1 cellular context compared by ENCODE assay signal in the genomic region with DNA sequence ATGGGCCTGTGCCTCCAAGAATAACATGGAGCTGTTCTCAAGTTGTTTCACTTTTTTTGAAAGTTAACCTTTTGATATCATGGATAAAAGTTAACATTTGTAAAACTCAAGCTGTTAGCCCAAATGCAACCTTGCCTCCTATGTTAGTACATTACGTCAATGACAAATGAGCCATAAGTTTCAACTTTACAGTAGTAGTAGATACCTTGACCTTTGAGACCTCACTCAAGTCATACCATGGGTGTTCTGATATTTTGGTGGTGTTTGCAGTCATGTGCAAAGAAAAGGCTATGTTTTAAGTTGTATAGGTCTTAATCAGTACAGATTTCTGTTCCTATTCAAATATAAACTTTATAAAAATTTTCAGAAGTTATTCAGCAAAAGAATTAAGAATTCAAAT.
TF ChIP-seq lines count a peak whose summit lies in the region.

No MANE protein-coding gene starts in this region.

TF ChIP-seq in HepG2, 621 proteins besides CTCF, POLR2A, EP300 and RAD21 (continued from another document):
- TF ChIP-seq, protein P1, sequence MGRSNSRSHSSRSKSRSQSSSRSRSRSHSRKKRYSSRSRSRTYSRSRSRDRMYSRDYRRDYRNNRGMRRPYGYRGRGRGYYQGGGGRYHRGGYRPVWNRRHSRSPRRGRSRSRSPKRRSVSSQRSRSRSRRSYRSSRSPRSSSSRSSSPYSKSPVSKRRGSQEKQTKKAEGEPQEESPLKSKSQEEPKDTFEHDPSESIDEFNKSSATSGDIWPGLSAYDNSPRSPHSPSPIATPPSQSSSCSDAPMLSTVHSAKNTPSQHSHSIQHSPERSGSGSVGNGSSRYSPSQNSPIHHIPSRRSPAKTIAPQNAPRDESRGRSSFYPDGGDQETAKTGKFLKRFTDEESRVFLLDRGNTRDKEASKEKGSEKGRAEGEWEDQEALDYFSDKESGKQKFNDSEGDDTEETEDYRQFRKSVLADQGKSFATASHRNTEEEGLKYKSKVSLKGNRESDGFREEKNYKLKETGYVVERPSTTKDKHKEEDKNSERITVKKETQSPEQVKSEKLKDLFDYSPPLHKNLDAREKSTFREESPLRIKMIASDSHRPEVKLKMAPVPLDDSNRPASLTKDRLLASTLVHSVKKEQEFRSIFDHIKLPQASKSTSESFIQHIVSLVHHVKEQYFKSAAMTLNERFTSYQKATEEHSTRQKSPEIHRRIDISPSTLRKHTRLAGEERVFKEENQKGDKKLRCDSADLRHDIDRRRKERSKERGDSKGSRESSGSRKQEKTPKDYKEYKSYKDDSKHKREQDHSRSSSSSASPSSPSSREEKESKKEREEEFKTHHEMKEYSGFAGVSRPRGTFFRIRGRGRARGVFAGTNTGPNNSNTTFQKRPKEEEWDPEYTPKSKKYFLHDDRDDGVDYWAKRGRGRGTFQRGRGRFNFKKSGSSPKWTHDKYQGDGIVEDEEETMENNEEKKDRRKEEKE (IDR thresholded peaks at IDR 0.05), result no peak
- no peak for TF ChIP-seq POLR2AphosphoS2 (IDR thresholded peaks at IDR 0.05; ENCODE audit: low read depth, low read length)
- no peak for TF ChIP-seq AKAP8 (CRISPR knock-in tag; IDR thresholded peaks at IDR 0.05)
- TF ChIP-seq ZKSCAN5 (CRISPR knock-in tag; IDR thresholded peaks at IDR 0.05), result no peak
- TF ChIP-seq TARDBP (CRISPR knock-in tag; IDR thresholded peaks at IDR 0.05), result no peak
- TF ChIP-seq, protein P2, sequence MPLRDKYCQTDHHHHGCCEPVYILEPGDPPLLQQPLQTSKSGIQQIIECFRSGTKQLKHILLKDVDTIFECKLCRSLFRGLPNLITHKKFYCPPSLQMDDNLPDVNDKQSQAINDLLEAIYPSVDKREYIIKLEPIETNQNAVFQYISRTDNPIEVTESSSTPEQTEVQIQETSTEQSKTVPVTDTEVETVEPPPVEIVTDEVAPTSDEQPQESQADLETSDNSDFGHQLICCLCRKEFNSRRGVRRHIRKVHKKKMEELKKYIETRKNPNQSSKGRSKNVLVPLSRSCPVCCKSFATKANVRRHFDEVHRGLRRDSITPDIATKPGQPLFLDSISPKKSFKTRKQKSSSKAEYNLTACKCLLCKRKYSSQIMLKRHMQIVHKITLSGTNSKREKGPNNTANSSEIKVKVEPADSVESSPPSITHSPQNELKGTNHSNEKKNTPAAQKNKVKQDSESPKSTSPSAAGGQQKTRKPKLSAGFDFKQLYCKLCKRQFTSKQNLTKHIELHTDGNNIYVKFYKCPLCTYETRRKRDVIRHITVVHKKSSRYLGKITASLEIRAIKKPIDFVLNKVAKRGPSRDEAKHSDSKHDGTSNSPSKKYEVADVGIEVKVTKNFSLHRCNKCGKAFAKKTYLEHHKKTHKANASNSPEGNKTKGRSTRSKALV (CRISPR knock-in tag; IDR thresholded peaks at IDR 0.05), result no peak
- TF ChIP-seq SNRNP70 (IDR thresholded peaks at IDR 0.05; ENCODE audit: low read depth, low read length), result no peak
- TF ChIP-seq, protein P3, sequence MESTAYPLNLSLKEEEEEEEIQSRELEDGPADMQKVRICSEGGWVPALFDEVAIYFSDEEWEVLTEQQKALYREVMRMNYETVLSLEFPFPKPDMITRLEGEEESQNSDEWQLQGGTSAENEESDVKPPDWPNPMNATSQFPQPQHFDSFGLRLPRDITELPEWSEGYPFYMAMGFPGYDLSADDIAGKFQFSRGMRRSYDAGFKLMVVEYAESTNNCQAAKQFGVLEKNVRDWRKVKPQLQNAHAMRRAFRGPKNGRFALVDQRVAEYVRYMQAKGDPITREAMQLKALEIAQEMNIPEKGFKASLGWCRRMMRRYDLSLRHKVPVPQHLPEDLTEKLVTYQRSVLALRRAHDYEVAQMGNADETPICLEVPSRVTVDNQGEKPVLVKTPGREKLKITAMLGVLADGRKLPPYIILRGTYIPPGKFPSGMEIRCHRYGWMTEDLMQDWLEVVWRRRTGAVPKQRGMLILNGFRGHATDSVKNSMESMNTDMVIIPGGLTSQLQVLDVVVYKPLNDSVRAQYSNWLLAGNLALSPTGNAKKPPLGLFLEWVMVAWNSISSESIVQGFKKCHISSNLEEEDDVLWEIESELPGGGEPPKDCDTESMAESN (CRISPR knock-in tag; conservative IDR thresholded peaks at IDR 0.05), result no peak
- TF ChIP-seq FOXK1 (CRISPR knock-in tag; IDR thresholded peaks at IDR 0.05; ENCODE audit: borderline replicate concordance, low read depth), result no peak
- TF ChIP-seq ZNF382 (CRISPR knock-in tag; IDR thresholded peaks at IDR 0.05; ENCODE audit: borderline replicate concordance), result no peak
- TF ChIP-seq, protein P4, sequence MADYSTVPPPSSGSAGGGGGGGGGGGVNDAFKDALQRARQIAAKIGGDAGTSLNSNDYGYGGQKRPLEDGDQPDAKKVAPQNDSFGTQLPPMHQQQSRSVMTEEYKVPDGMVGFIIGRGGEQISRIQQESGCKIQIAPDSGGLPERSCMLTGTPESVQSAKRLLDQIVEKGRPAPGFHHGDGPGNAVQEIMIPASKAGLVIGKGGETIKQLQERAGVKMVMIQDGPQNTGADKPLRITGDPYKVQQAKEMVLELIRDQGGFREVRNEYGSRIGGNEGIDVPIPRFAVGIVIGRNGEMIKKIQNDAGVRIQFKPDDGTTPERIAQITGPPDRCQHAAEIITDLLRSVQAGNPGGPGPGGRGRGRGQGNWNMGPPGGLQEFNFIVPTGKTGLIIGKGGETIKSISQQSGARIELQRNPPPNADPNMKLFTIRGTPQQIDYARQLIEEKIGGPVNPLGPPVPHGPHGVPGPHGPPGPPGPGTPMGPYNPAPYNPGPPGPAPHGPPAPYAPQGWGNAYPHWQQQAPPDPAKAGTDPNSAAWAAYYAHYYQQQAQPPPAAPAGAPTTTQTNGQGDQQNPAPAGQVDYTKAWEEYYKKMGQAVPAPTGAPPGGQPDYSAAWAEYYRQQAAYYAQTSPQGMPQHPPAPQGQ (CRISPR knock-in tag; IDR thresholded peaks at IDR 0.05; ENCODE audit: borderline replicate concordance), result no peak
- no peak for TF ChIP-seq PHF21A (CRISPR knock-in tag; IDR thresholded peaks at IDR 0.05)
- TF ChIP-seq, protein P5, sequence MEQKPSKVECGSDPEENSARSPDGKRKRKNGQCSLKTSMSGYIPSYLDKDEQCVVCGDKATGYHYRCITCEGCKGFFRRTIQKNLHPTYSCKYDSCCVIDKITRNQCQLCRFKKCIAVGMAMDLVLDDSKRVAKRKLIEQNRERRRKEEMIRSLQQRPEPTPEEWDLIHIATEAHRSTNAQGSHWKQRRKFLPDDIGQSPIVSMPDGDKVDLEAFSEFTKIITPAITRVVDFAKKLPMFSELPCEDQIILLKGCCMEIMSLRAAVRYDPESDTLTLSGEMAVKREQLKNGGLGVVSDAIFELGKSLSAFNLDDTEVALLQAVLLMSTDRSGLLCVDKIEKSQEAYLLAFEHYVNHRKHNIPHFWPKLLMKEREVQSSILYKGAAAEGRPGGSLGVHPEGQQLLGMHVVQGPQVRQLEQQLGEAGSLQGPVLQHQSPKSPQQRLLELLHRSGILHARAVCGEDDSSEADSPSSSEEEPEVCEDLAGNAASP (CRISPR knock-in tag; IDR thresholded peaks at IDR 0.05; ENCODE audit: borderline replicate concordance), result no peak
- TF ChIP-seq, protein P6, sequence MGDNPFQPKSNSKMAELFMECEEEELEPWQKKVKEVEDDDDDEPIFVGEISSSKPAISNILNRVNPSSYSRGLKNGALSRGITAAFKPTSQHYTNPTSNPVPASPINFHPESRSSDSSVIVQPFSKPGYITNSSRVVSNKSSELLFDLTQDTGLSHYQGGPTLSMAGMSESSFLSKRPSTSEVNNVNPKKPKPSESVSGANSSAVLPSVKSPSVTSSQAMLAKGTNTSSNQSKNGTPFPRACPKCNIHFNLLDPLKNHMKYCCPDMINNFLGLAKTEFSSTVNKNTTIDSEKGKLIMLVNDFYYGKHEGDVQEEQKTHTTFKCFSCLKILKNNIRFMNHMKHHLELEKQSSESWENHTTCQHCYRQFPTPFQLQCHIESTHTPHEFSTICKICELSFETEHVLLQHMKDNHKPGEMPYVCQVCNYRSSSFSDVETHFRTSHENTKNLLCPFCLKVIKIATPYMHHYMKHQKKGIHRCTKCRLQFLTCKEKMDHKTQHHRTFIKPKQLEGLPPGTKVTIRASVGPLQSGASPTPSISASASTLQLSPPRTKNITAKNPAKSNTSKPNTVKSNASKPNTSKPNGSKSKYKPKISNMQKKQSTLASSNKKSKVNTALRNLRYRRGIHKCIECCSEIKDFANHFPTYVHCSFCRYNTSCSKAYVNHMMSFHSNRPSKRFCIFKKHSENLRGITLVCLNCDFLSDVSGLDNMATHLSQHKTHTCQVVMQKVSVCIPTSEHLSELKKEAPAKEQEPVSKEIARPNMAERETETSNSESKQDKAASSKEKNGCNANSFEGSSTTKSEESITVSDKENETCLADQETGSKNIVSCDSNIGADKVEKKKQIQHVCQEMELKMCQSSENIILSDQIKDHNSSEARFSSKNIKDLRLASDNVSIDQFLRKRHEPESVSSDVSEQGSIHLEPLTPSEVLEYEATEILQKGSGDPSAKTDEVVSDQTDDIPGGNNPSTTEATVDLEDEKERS (CRISPR knock-in tag; IDR thresholded peaks at IDR 0.05), result no peak
- no peak for TF ChIP-seq KDM4B (CRISPR knock-in tag; IDR thresholded peaks at IDR 0.05)
- TF ChIP-seq POGZ (CRISPR knock-in tag; IDR thresholded peaks at IDR 0.05), result 0 out of 2 replicates have a peak, but pooled peaks have one; percentile 41
- TF ChIP-seq KAT7 (CRISPR knock-in tag; IDR thresholded peaks at IDR 0.05; ENCODE audit: borderline replicate concordance), result no peak
- TF ChIP-seq, protein P7, sequence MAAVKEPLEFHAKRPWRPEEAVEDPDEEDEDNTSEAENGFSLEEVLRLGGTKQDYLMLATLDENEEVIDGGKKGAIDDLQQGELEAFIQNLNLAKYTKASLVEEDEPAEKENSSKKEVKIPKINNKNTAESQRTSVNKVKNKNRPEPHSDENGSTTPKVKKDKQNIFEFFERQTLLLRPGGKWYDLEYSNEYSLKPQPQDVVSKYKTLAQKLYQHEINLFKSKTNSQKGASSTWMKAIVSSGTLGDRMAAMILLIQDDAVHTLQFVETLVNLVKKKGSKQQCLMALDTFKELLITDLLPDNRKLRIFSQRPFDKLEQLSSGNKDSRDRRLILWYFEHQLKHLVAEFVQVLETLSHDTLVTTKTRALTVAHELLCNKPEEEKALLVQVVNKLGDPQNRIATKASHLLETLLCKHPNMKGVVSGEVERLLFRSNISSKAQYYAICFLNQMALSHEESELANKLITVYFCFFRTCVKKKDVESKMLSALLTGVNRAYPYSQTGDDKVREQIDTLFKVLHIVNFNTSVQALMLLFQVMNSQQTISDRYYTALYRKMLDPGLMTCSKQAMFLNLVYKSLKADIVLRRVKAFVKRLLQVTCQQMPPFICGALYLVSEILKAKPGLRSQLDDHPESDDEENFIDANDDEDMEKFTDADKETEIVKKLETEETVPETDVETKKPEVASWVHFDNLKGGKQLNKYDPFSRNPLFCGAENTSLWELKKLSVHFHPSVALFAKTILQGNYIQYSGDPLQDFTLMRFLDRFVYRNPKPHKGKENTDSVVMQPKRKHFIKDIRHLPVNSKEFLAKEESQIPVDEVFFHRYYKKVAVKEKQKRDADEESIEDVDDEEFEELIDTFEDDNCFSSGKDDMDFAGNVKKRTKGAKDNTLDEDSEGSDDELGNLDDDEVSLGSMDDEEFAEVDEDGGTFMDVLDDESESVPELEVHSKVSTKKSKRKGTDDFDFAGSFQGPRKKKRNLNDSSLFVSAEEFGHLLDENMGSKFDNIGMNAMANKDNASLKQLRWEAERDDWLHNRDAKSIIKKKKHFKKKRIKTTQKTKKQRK (IDR thresholded peaks at IDR 0.05; ENCODE audit: low read length), result no peak
- TF ChIP-seq CBX2 (IDR thresholded peaks at IDR 0.05; ENCODE audit: low read depth, low read length), result no peak
- no peak for TF ChIP-seq CBX2 (CRISPR knock-in tag; IDR thresholded peaks at IDR 0.05; ENCODE audit: low read depth)
